ENCODE assay signal across 8 cellular contexts in the genomic region with DNA sequence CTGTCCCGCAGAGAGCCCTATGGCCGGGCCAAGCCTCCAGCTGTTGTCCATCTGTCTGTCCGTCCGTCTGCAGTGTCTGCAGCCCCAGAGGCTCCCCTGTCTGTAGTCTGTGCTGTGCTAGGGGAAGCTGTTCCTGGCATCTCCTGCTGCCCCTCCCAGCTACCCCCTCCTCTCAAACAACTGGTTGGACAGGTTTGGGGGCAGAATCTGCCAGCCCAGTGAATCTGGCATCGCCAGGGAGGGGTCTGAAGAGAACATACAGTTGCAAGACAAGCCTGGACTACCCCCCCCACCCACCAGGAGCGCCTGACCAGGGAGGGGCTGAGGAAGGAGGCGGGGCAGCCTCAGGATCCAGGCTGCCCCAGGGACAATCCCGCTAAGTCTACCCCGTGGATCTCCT. TPM values are rescaled to one million over a fixed set of nuclear protein-coding genes. Genes with fewer than 3 reads are reported as not detected.
DNase-seq lines count a peak whose midpoint lies in the region; ATAC-seq and TF ChIP-seq lines count a peak whose summit lies in the region.
"Not testable (repeated sequence)": the region's sequence is repeated elsewhere in the genome, so short reads cannot be mapped to it uniquely, and the experiment has no call there.

A gene with protein sequence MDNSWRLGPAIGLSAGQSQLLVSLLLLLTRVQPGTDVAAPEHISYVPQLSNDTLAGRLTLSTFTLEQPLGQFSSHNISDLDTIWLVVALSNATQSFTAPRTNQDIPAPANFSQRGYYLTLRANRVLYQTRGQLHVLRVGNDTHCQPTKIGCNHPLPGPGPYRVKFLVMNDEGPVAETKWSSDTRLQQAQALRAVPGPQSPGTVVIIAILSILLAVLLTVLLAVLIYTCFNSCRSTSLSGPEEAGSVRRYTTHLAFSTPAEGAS (minus strand): TSS at position 101 of the 400 bp plus-strand sequence. CDS start 50 bp downstream, at position 51.

- TF ChIP-seq CTCF in CD8-positive, alpha-beta T cell (IDR thresholded peaks at IDR 0.05); Panc1 (IDR thresholded peaks at IDR 0.05); chondrocyte (IDR thresholded peaks at IDR 0.05); cardiac muscle cell (IDR thresholded peaks at IDR 0.05; ENCODE audit: low read depth, low read length); lung (IDR thresholded peaks at IDR 0.05; ENCODE audit: control extremely low read depth, extremely low read depth); progenitor cell of endocrine pancreas (IDR thresholded peaks at IDR 0.05; ENCODE audit: unreplicated experiment); upper lobe of left lung (IDR thresholded peaks at IDR 0.05): not testable (repeated sequence)

- POLR2A ChIA-PET in CD8-positive, alpha-beta T cell (lab: Charles Lee); Panc1 (lab: Charles Lee): not testable (repeated sequence)

- not testable (repeated sequence) for H3K27ac ChIP-seq in CD8-positive, alpha-beta T cell (ENCODE audit: low read depth, low read length); Panc1 (ENCODE audit: low read length); cardiac muscle cell; lung (ENCODE audit: low read depth in 1 of 2, low read length in 1 of 2); upper lobe of left lung

- intact Hi-C loops in CD8-positive, alpha-beta T cell (cut with DNase I, micrococcal nuclease); Panc1 (cut with micrococcal nuclease; ENCODE audit: unreplicated experiment): not testable (repeated sequence)

- CTCF ChIA-PET in CD8-positive, alpha-beta T cell (lab: Charles Lee); Panc1 (lab: Charles Lee): not testable (repeated sequence)

- no CpG with 5 or more reads among the region's 9 CpGs for WGBS in lung, 2 donors
- no CpG with 5 or more reads among the region's 9 CpGs for WGBS in upper lobe of left lung, 2 donors

- not testable (repeated sequence) for H3K4me3 ChIP-seq in CD8-positive, alpha-beta T cell (ENCODE audit: low read depth, low read length); Panc1 (ENCODE audit: low read depth in 2 of 2, low read length in 2 of 2); cardiac muscle cell; lung; upper lobe of left lung

- not testable (repeated sequence) for H3K4me1 Mint-ChIP-seq in CD8-positive, alpha-beta T cell (ENCODE audit: low read depth); activated T-cell treated with anti-CD3 and anti-CD28 coated beads, Interleukin-2, amount 50 U/mL, for 72 hours (ENCODE audit: low read depth); chondrocyte (ENCODE audit: low read depth); progenitor cell of endocrine pancreas (ENCODE audit: low read depth)

- not testable (repeated sequence) for BruUV-seq in Panc1 (replicated peaks; lab: Mats Ljungman, UMichigan)

- H3K36me3 Mint-ChIP-seq in CD8-positive, alpha-beta T cell; activated T-cell treated with anti-CD3 and anti-CD28 coated beads, Interleukin-2, amount 50 U/mL, for 72 hours (ENCODE audit: insufficient read depth in 2 of 2); chondrocyte (ENCODE audit: low read depth); progenitor cell of endocrine pancreas (ENCODE audit: insufficient read depth): not testable (repeated sequence)

- H3K4me3 Mint-ChIP-seq in CD8-positive, alpha-beta T cell; activated T-cell treated with anti-CD3 and anti-CD28 coated beads, Interleukin-2, amount 50 U/mL, for 72 hours; chondrocyte (ENCODE audit: unreplicated experiment); progenitor cell of endocrine pancreas (ENCODE audit: low read depth): not testable (repeated sequence)

- not testable (repeated sequence) for TF ChIP-seq POLR2A in upper lobe of left lung (IDR thresholded peaks at IDR 0.05)

- DNase-seq in CD8-positive, alpha-beta T cell; Panc1 (ENCODE audit: low read depth, low spot score); activated T-cell treated with anti-CD3 and anti-CD28 coated beads, Interleukin-2, amount 50 U/mL, for 72 hours; chondrocyte (ENCODE audit: low spot score); cardiac muscle cell (ENCODE audit: low read depth in 1 of 2, low spot score in 1 of 2); lung (ENCODE audit: low spot score); progenitor cell of endocrine pancreas (ENCODE audit: low spot score, unreplicated experiment); upper lobe of left lung: not testable (repeated sequence)

- not testable (repeated sequence) for TF ChIP-seq EP300 in upper lobe of left lung (IDR thresholded peaks at IDR 0.05)

- in situ Hi-C loops in Panc1 (cut with HindIII; ENCODE audit: low pct_unique_long_range_greater_than_20kb, low sequenced_read_pairs): not testable (repeated sequence)

- H3K9me3 Mint-ChIP-seq in CD8-positive, alpha-beta T cell; activated T-cell treated with anti-CD3 and anti-CD28 coated beads, Interleukin-2, amount 50 U/mL, for 72 hours; chondrocyte (ENCODE audit: low read depth); progenitor cell of endocrine pancreas (ENCODE audit: low read depth): not testable (repeated sequence)

- H3K9me3 ChIP-seq in CD8-positive, alpha-beta T cell (ENCODE audit: low read length); Panc1 (ENCODE audit: control insufficient read depth, insufficient read depth, low read depth, low read length); cardiac muscle cell (ENCODE audit: low read depth); lung (ENCODE audit: control insufficient read depth in 2 of 2, insufficient read depth in 1 of 2, low read length in 1 of 2); upper lobe of left lung: not testable (repeated sequence)

- not testable (repeated sequence) for H3K4me1 ChIP-seq in CD8-positive, alpha-beta T cell (ENCODE audit: insufficient read depth, low read length); Panc1 (ENCODE audit: control insufficient read depth, insufficient read depth, low read length); cardiac muscle cell (ENCODE audit: low read depth); lung (ENCODE audit: control insufficient read depth in 2 of 2, insufficient read depth in 2 of 2, low read length in 2 of 2); upper lobe of left lung

- H3K27me3 ChIP-seq in CD8-positive, alpha-beta T cell (ENCODE audit: insufficient read depth, low read length); Panc1 (ENCODE audit: control insufficient read depth, insufficient read depth, low read length); cardiac muscle cell; lung (ENCODE audit: control insufficient read depth, insufficient read depth); upper lobe of left lung: not testable (repeated sequence)

- H3K27ac Mint-ChIP-seq in CD8-positive, alpha-beta T cell; activated T-cell treated with anti-CD3 and anti-CD28 coated beads, Interleukin-2, amount 50 U/mL, for 72 hours; chondrocyte (ENCODE audit: unreplicated experiment); progenitor cell of endocrine pancreas: not testable (repeated sequence)

- not testable (repeated sequence) for ATAC-seq in CD8-positive, alpha-beta T cell; activated T-cell treated with anti-CD3 and anti-CD28 coated beads, Interleukin-2, amount 50 U/mL, for 72 hours (replicated peaks in 1 of 2); lung (ENCODE audit: insufficient read depth, low FRiP score)
- ATAC-seq in Panc1 (peak; percentile 16; the same call in 1 of the 2 replicates), upper lobe of left lung (ENCODE audit: low FRiP score in 2 of 2) (peak; percentile 1 to 15)

- not testable (repeated sequence) for H3K27me3 Mint-ChIP-seq in CD8-positive, alpha-beta T cell (ENCODE audit: low read depth); activated T-cell treated with anti-CD3 and anti-CD28 coated beads, Interleukin-2, amount 50 U/mL, for 72 hours (ENCODE audit: low read depth); chondrocyte (ENCODE audit: low read depth); progenitor cell of endocrine pancreas

- not testable (repeated sequence) for H3K36me3 ChIP-seq in CD8-positive, alpha-beta T cell (ENCODE audit: insufficient read depth, low read length); Panc1 (ENCODE audit: control insufficient read depth, insufficient read depth, low read length); cardiac muscle cell; lung (ENCODE audit: control insufficient read depth in 2 of 2, insufficient read depth in 2 of 2, low read length in 2 of 2); upper lobe of left lung

RNA-seq across cellular contexts. Expression of the gene that starts here (rescaled TPM):
- 10 to 100 TPM; 42.2 to 50.1 TPM for total RNA-seq in CD8-positive, alpha-beta T cell
- total RNA-seq in Panc1 (2021; ENCODE audit: unreplicated experiment) (23.1 TPM), chondrocyte (11.7 to 29.6 TPM (median 14.8 TPM) in 3 replicates), cardiac muscle cell (59.0 and 72.5 TPM in 2 replicates), lung (10 to 100 TPM; 11.2 to 27.0 TPM), progenitor cell of endocrine pancreas (18.9 and 19.2 TPM in 2 replicates), upper lobe of left lung (10 to 100 TPM; 17.0 to 99.3 (median 30.0) TPM)
- 7.6 TPM for polyA plus RNA-seq in Panc1 (2012; ENCODE audit: insufficient read length)
- total RNA-seq in activated T-cell treated with anti-CD3 and anti-CD28 coated beads, Interleukin-2, amount 50 U/mL, for 72 hours: 10 to 100 TPM; 13.3 to 58.8 TPM
- polyA plus RNA-seq in cardiac muscle cell (59.4 and 60.5 TPM in 2 replicates), lung (10 to 100 TPM; 18.5 to 54.3 TPM)
